In genomic region chr1:16704502-16705100, GRCh38 we compare ENCODE assay signal across 7 cellular contexts. TPM values are rescaled to one million over a fixed set of nuclear protein-coding genes. Genes with fewer than 3 reads are reported as not detected.
"Had no signal": no experiment of that assay in that cellular context is flagged by ENCODE, and none has a peak within 500 bp of the region (broad histone marks: within the 10 kb centered on the region; RNA-seq: fewer than 3 reads in every experiment).

No MANE protein-coding gene starts in this region.

RNA-seq across cellular contexts. Expression of gene RNU1-4, which starts 35.7 kb away (rescaled TPM):
- total RNA-seq: osteoblast had no signal
- polyA plus RNA-seq: naive thymus-derived CD4-positive, alpha-beta T cell; neural cell; ovary; psoas muscle; right cardiac atrium; stomach had no signal

RNA-seq across cellular contexts. Expression of gene RNU1-3, which starts 37.9 kb away (rescaled TPM):
- total RNA-seq: osteoblast had no signal
- polyA plus RNA-seq: naive thymus-derived CD4-positive, alpha-beta T cell; neural cell; ovary; psoas muscle; right cardiac atrium; stomach had no signal
